28 cellular contexts compared by ENCODE assay signal in genomic region chr3:11373645-11374044, GRCh38.
"Had no signal": no experiment of that assay in that cellular context is flagged by ENCODE, and none has a peak within 500 bp of the region (broad histone marks: within the 10 kb centered on the region; RNA-seq: fewer than 3 reads in every experiment).

No MANE protein-coding gene starts in this region.

- H3K9me3 ChIP-seq: esophagus muscularis mucosa, left lung, psoas muscle, sigmoid colon, thoracic aorta, uterus had no signal

- H3K27ac Mint-ChIP-seq: activated CD4-positive, alpha-beta T cell treated with anti-CD3 and anti-CD28 coated beads for 36 hours; activated naive CD8-positive, alpha-beta T cell; natural killer cell; stimulated activated effector memory CD8-positive, alpha-beta T cell treated with anti-CD3 and anti-CD28 coated beads, Interleukin-12 subunit alpha, Interleukin-12 subunit beta, amount 100 ng/mL, for 72 hours; stimulated activated naive CD8-positive, alpha-beta T cell treated with anti-CD3 and anti-CD28 coated beads, Interleukin-15, Interleukin-2, amounts not matched to agents 100 ng/mL and 50 ng/mL, for 24 hours; type B pancreatic cell had no signal

- DNase-seq: activated CD4-positive, alpha-beta T cell treated with anti-CD3 and anti-CD28 coated beads for 36 hours; activated CD4-positive, CD25-positive, alpha-beta regulatory T cell; activated effector memory CD4-positive, alpha-beta T cell treated with Interleukin-2 at 50 U/mL for 16 hours; activated naive CD4-positive, alpha-beta T cell treated with Interleukin-2 at 50 U/mL for 16 hours; anterior cingulate cortex; dermis blood vessel endothelial cell; effector CD4-positive, alpha-beta T cell; foreskin keratinocyte; left lung; mesendoderm; natural killer cell; occipital lobe; psoas muscle; sigmoid colon; small intestine; stimulated activated CD4-positive, alpha-beta T cell treated with anti-CD3 and anti-CD28 coated beads, Interleukin-4, amount 100 ng/mL, for 24 hours; uterus had no signal

- H3K9me3 Mint-ChIP-seq: natural killer cell; neural progenitor cell; stimulated activated effector memory CD8-positive, alpha-beta T cell treated with anti-CD3 and anti-CD28 coated beads, Interleukin-12 subunit alpha, Interleukin-12 subunit beta, amount 100 ng/mL, for 72 hours; stimulated activated naive CD8-positive, alpha-beta T cell treated with anti-CD3 and anti-CD28 coated beads, Interleukin-15, Interleukin-2, amounts not matched to agents 100 ng/mL and 50 ng/mL, for 24 hours; type B pancreatic cell had no signal

- H3K27ac ChIP-seq: esophagus muscularis mucosa, foreskin keratinocyte, left lung, neural progenitor cell, parathyroid adenoma, psoas muscle, sigmoid colon, thoracic aorta, uterus had no signal

- H3K4me1 Mint-ChIP-seq: natural killer cell; stimulated activated effector memory CD8-positive, alpha-beta T cell treated with anti-CD3 and anti-CD28 coated beads, Interleukin-12 subunit alpha, Interleukin-12 subunit beta, amount 100 ng/mL, for 72 hours had no signal

- H3K36me3 ChIP-seq: neural progenitor cell, thoracic aorta, uterus had no signal

- FAIRE-seq: colon, islet of Langerhans, small intestine had no signal

- H3K4me1 ChIP-seq: foreskin keratinocyte, left lung, parathyroid adenoma, uterus had no signal

- ATAC-seq: activated CD4-positive, alpha-beta T cell treated with anti-CD3 and anti-CD28 coated beads for 36 hours; foreskin keratinocyte; left lung; natural killer cell; psoas muscle; stimulated activated effector memory CD8-positive, alpha-beta T cell treated with anti-CD3 and anti-CD28 coated beads, Interleukin-12 subunit alpha, Interleukin-12 subunit beta, amount 100 ng/mL, for 72 hours had no signal

- H3K4me3 Mint-ChIP-seq: activated CD4-positive, alpha-beta T cell treated with anti-CD3 and anti-CD28 coated beads for 36 hours; activated naive CD8-positive, alpha-beta T cell; natural killer cell; neural progenitor cell; stimulated activated effector memory CD8-positive, alpha-beta T cell treated with anti-CD3 and anti-CD28 coated beads, Interleukin-12 subunit alpha, Interleukin-12 subunit beta, amount 100 ng/mL, for 72 hours; stimulated activated naive CD8-positive, alpha-beta T cell treated with anti-CD3 and anti-CD28 coated beads, Interleukin-15, Interleukin-2, amounts not matched to agents 100 ng/mL and 50 ng/mL, for 24 hours; type B pancreatic cell had no signal

- H3K36me3 Mint-ChIP-seq: natural killer cell had no signal

- H3K27me3 Mint-ChIP-seq: activated CD4-positive, alpha-beta T cell treated with anti-CD3 and anti-CD28 coated beads for 36 hours; activated naive CD8-positive, alpha-beta T cell; stimulated activated naive CD8-positive, alpha-beta T cell treated with anti-CD3 and anti-CD28 coated beads, Interleukin-15, Interleukin-2, amounts not matched to agents 100 ng/mL and 50 ng/mL, for 24 hours; type B pancreatic cell had no signal

- H3K4me3 ChIP-seq: esophagus muscularis mucosa, left lung, lung, neural progenitor cell, psoas muscle, sigmoid colon, thoracic aorta, uterus had no signal

- H3K27me3 ChIP-seq: esophagus muscularis mucosa, foreskin keratinocyte, left lung, neural progenitor cell, sigmoid colon, uterus had no signal
